In genomic region chr10:49053053-49053997, GRCh38 we compare ENCODE assay signal across 10 cellular contexts.
DNase-seq lines count a peak whose midpoint lies in the region; ATAC-seq, FAIRE-seq and TF ChIP-seq lines count a peak whose summit lies in the region.
"Had no signal": no experiment of that assay in that cellular context is flagged by ENCODE, and none has a peak within 500 bp of the region (broad histone marks: within the 10 kb centered on the region; RNA-seq: fewer than 3 reads in every experiment).

No MANE protein-coding gene starts in this region.

- H3K4me3 ChIP-seq in K562 (no peak overlapping the region), testis (no peak overlapping the region)
- H3K4me3 ChIP-seq: breast epithelium had no signal

- H3K9me3 Mint-ChIP-seq in stimulated activated naive CD8-positive, alpha-beta T cell treated with anti-CD3 and anti-CD28 coated beads, Interleukin-15, amount 100 ng/mL, for 72 hours: peaks cover 0 to 2% of the 10 kb centered on the region in 2 donors

- CTCF ChIA-PET in K562 (lab: Yijun Ruan, JAX; ENCODE audit: low intra/inter-chr PET ratio): no interaction called here

- no peak for FAIRE-seq in K562 (lab: Jason Lieb, UNC)

- H3K4me1 ChIP-seq in K562 (replicated peaks in 1 of 2; ENCODE audit: control insufficient read depth in 2 of 2, insufficient read depth in 2 of 2, low read length in 2 of 2) (no peaks in the 10 kb centered on the region), testis (peaks cover 44% of the 10 kb centered on the region)
- H3K4me1 ChIP-seq: breast epithelium had no signal

- H3K27me3 Mint-ChIP-seq in stimulated activated naive CD8-positive, alpha-beta T cell treated with anti-CD3 and anti-CD28 coated beads, Interleukin-15, amount 100 ng/mL, for 72 hours: peaks cover 26% of the 10 kb centered on the region

- in situ Hi-C loops in K562 (cut with MboI): no loop called here

- TF ChIP-seq RAD21 in K562 (CRISPR knock-in tag; conservative IDR thresholded peaks at IDR 0.05 in 1 of 2, IDR thresholded peaks at IDR 0.05 in 1 of 2): no peak

- no peak overlapping the region for H3K4me2 ChIP-seq in K562 (ENCODE audit: insufficient read depth, low read length)

- intact Hi-C loops in K562 (cut with micrococcal nuclease) (no loop called here), testis (cut with DNase I; ENCODE audit: low total_unique reads) (no loop called here)

- H3K9me3 ChIP-seq in K562 (replicated peaks; ENCODE audit: control insufficient read depth, insufficient read depth, low read depth, low read length) (no peaks in the 10 kb centered on the region), testis (no peaks in the 10 kb centered on the region)
- H3K9me3 ChIP-seq: breast epithelium had no signal

- WGBS in K562 (ENCODE audit: insufficient coverage, low coverage, missing lambda C conversion rate): 38% methylated on average over 11 of the region's 11 CpGs
- WGBS in testis, 2 donors: 64 to 70% methylated on average over 8 to 11 of the region's 11 CpGs

- no peak overlapping the region for H3K27ac Mint-ChIP-seq in stimulated activated naive CD8-positive, alpha-beta T cell treated with anti-CD3 and anti-CD28 coated beads, Interleukin-15, amount 100 ng/mL, for 72 hours

- H3K27ac ChIP-seq in K562 (ENCODE audit: extremely low read depth, low read depth, low read length) (no peak overlapping the region), testis (no peak overlapping the region)
- H3K27ac ChIP-seq: breast epithelium had no signal

- H3K9me1 ChIP-seq in K562 (ENCODE audit: control insufficient read depth, insufficient read depth, low read length): no peaks in the 10 kb centered on the region

- ATAC-seq in stimulated activated naive CD8-positive, alpha-beta T cell treated with anti-CD3 and anti-CD28 coated beads, Interleukin-15, Interleukin-2, amounts not matched to agents 100 U/mL and 50 U/mL, for 24 hours: peak; percentile 26
- ATAC-seq in stimulated activated naive CD8-positive, alpha-beta T cell treated with anti-CD3 and anti-CD28 coated beads, Interleukin-15, amount 100 ng/mL, for 72 hours: no peak
- peak; percentile 49 for ATAC-seq in HG03060 (IDR thresholded peaks at IDR 0.05; ENCODE audit: low read depth, unreplicated experiment)
- ATAC-seq in K562: no peak
- ATAC-seq: Panc1 had no signal

- no peak for DNase-seq in stimulated activated naive CD8-positive, alpha-beta T cell treated with anti-CD3 and anti-CD28 coated beads, Interleukin-15, Interleukin-2, amounts not matched to agents 100 U/mL and 50 U/mL, for 24 hours
- DNase-seq in stimulated activated naive CD8-positive, alpha-beta T cell treated with anti-CD3 and anti-CD28 coated beads, Interleukin-15, amount 100 ng/mL, for 72 hours: no peak
- no peak for DNase-seq in K562 (ENCODE audit: extremely low read depth in 1 of 4, low spot score in 3 of 4)
- peak; percentile 79 for DNase-seq in testis
- no peak for DNase-seq in NCI-H1105 treated with DMSO at 0.1 percent for 48 hours (lab: John Stamatoyannopoulos, UW)
- no peak for DNase-seq in NCI-H69 (lab: John Stamatoyannopoulos, UW)
- DNase-seq in inferior parietal cortex (ENCODE audit: extremely low spot score): no peak

- no peaks in the 10 kb centered on the region for H3K27me3 ChIP-seq in K562 (ENCODE audit: control insufficient read depth in 2 of 2, insufficient read depth in 2 of 2, low read length in 2 of 2)
- no peaks in the 10 kb centered on the region for H3K27me3 ChIP-seq in testis
- H3K27me3 ChIP-seq: breast epithelium had no signal

- no peak overlapping the region for H2AFZ ChIP-seq in K562 (ENCODE audit: low read depth, low read length)

- H4K20me1 ChIP-seq in K562 (replicated peaks; ENCODE audit: control insufficient read depth, insufficient read depth, low read length): no peaks in the 10 kb centered on the region

- no peaks in the 10 kb centered on the region for H3K4me1 Mint-ChIP-seq in stimulated activated naive CD8-positive, alpha-beta T cell treated with anti-CD3 and anti-CD28 coated beads, Interleukin-15, amount 100 ng/mL, for 72 hours

- POLR2A ChIA-PET in K562 (lab: Yijun Ruan, JAX): interaction anchor here (0.6 to 1.4 kb wide), 3 partner anchors 12 to 37 kb away, joined by 3 to 5 read pairs (median 3); no protein-coding TSS in a partner anchor

- H3K9ac ChIP-seq in K562 (ENCODE audit: insufficient read depth in 1 of 2, low read depth in 2 of 2, low read length in 2 of 2): no peak overlapping the region

- TF ChIP-seq EP300 in K562 (IDR thresholded peaks at IDR 0.05; ENCODE audit: low read length): no peak

- no peak for TF ChIP-seq POLR2A in K562 (conservative IDR thresholded peaks at IDR 0.05)
- no peak for TF ChIP-seq POLR2A in testis (IDR thresholded peaks at IDR 0.05)

- no peaks in the 10 kb centered on the region for H3K79me2 ChIP-seq in K562 (ENCODE audit: control insufficient read depth, insufficient read depth, low read length)

- H3K36me3 ChIP-seq in K562 (ENCODE audit: control insufficient read depth, insufficient read depth, low read length): no peaks in the 10 kb centered on the region
- H3K36me3 ChIP-seq in testis (ENCODE audit: low read depth, missing control alignments): no peaks in the 10 kb centered on the region
- H3K36me3 ChIP-seq: breast epithelium had no signal

- no TSS peak for BruUV-seq in K562 (replicated peaks; lab: Mats Ljungman, UMichigan)

- TF ChIP-seq CTCF in K562 (IDR thresholded peaks at IDR 0.05 in 2 of 3, conservative IDR thresholded peaks at IDR 0.05 in 1 of 3; ENCODE audit: insufficient read depth in 2 of 3, low read depth in 1 of 3, low read length in 3 of 3) (no peak), testis (IDR thresholded peaks at IDR 0.05) (no peak)

- no peak overlapping the region for H3K4me3 Mint-ChIP-seq in stimulated activated naive CD8-positive, alpha-beta T cell treated with anti-CD3 and anti-CD28 coated beads, Interleukin-15, amount 100 ng/mL, for 72 hours

TF ChIP-seq in K562, 482 proteins besides CTCF, POLR2A, EP300 and RAD21:
- TF ChIP-seq, protein P1, sequence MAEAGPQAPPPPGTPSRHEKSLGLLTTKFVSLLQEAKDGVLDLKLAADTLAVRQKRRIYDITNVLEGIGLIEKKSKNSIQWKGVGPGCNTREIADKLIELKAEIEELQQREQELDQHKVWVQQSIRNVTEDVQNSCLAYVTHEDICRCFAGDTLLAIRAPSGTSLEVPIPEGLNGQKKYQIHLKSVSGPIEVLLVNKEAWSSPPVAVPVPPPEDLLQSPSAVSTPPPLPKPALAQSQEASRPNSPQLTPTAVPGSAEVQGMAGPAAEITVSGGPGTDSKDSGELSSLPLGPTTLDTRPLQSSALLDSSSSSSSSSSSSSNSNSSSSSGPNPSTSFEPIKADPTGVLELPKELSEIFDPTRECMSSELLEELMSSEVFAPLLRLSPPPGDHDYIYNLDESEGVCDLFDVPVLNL (CRISPR knock-in tag; IDR thresholded peaks at IDR 0.05; ENCODE audit: low read depth): no peak
- TF ChIP-seq ILK (tag; IDR thresholded peaks at IDR 0.05; ENCODE audit: borderline replicate concordance, low read depth) (no peak), SUPT5H (IDR thresholded peaks at IDR 0.05) (no peak), ESRRA (IDR thresholded peaks at IDR 0.05; ENCODE audit: borderline replicate concordance, low read depth) (no peak), RCOR1 (IDR thresholded peaks at IDR 0.05; ENCODE audit: borderline replicate concordance in 1 of 2, low read depth in 2 of 2, low read length in 2 of 2) (no peak), RBM22 (IDR thresholded peaks at IDR 0.05; ENCODE audit: low read depth, low read length, poor library complexity, severe bottlenecking) (no peak), ZNF445 (CRISPR knock-in tag; IDR thresholded peaks at IDR 0.05; ENCODE audit: low read depth) (no peak), NEUROD1 (IDR thresholded peaks at IDR 0.05; ENCODE audit: borderline replicate concordance, low read depth, low read length, partially characterized antibody) (no peak), SREBF2 (CRISPR knock-in tag; IDR thresholded peaks at IDR 0.05) (no peak), HMGXB4 (CRISPR knock-in tag; IDR thresholded peaks at IDR 0.05) (no peak), BHLHE40 (IDR thresholded peaks at IDR 0.05; ENCODE audit: low read length) (0 out of 2 replicates have a peak, but pooled peaks have one; percentile 30), ZNF507 (tag; conservative IDR thresholded peaks at IDR 0.05) (no peak), NFIC (IDR thresholded peaks at IDR 0.05) (peak; percentile 53), OTX1 (CRISPR knock-in tag; IDR thresholded peaks at IDR 0.05) (no peak)
TF ChIP-seq in K562: peak in this region for 2.

Comparison
In these comparisons a context has a peak if more than half of its experiments do, and no peak if none do; other contexts are left out.
1. ATAC-seq: peak in stimulated activated naive CD8-positive, alpha-beta T cell treated with anti-CD3 and anti-CD28 coated beads, Interleukin-15, Interleukin-2, amounts not matched to agents 100 U/mL and 50 U/mL, for 24 hours (single experiment) and HG03060 (single experiment); none in stimulated activated naive CD8-positive, alpha-beta T cell treated with anti-CD3 and anti-CD28 coated beads, Interleukin-15, amount 100 ng/mL, for 72 hours (single experiment) and K562 (single experiment).